24 cellular contexts compared by ENCODE assay signal in the genomic region with DNA sequence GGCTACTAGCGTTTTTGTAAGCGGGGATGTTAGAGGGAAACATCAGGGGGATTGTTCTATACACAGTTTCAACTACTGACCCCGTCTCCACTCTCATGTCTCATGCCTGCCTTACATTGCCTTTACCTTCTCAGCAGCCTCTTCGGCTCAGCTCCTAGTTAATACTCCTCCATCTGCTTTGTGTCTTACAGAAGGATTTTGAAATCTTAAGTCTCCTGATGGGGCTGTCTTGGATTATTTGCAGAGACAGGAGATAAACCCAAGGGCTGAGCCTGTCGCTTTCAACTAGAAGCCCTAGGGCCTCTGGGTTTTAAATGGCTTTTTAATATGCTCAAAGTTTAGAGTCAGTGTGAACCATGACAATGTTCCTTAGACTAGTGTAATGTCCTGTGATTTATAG.
DNase-seq lines count a peak whose midpoint lies in the region; ATAC-seq and TF ChIP-seq lines count a peak whose summit lies in the region.
"Had no signal": no experiment of that assay in that cellular context is flagged by ENCODE, and none has a peak within 500 bp of the region (broad histone marks: within the 10 kb centered on the region; RNA-seq: fewer than 3 reads in every experiment).

No MANE protein-coding gene starts in this region.

- TF ChIP-seq EP300 in esophagus muscularis mucosa (IDR thresholded peaks at IDR 0.05) = no peak

- peaks cover 21 to 50% (median 45%) of the 10 kb centered on the region in 4 donors for H3K4me1 ChIP-seq in esophagus muscularis mucosa
- H3K4me1 ChIP-seq in naive thymus-derived CD4-positive, alpha-beta T cell (ENCODE audit: control insufficient read depth in 2 of 2, insufficient read depth in 2 of 2, low read length in 2 of 2) = no peaks in the 10 kb centered on the region

- intact Hi-C loops in esophagus muscularis mucosa (cut with DNase I) = no loop called here
- intact Hi-C loops in naive thymus-derived CD4-positive, alpha-beta T cell (cut with micrococcal nuclease) = no loop called here

- CTCF ChIA-PET in naive thymus-derived CD4-positive, alpha-beta T cell (lab: Charles Lee) = no interaction called here

- ATAC-seq in activated T-cell treated with anti-CD3 and anti-CD28 coated beads, Interleukin-2, amount 50 U/mL, for 4 hours = no peak
- ATAC-seq in naive thymus-derived CD4-positive, alpha-beta T cell = no peak
- ATAC-seq: CD8-positive, alpha-beta T cell; PC-3 had no signal

- peaks cover 48% of the 10 kb centered on the region for H3K4me1 Mint-ChIP-seq in mesothelial cell of epicardium
- H3K4me1 Mint-ChIP-seq in activated T-cell treated with anti-CD3 and anti-CD28 coated beads, Interleukin-2, amount 50 U/mL, for 4 hours (ENCODE audit: low read depth) = no peaks in the 10 kb centered on the region
- H3K4me1 Mint-ChIP-seq in naive thymus-derived CD4-positive, alpha-beta T cell = no peaks in the 10 kb centered on the region

- H3K27me3 ChIP-seq in esophagus muscularis mucosa = no peaks in the 10 kb centered on the region
- H3K27me3 ChIP-seq in naive thymus-derived CD4-positive, alpha-beta T cell (ENCODE audit: control insufficient read depth in 2 of 2, insufficient read depth in 2 of 2, low read length in 2 of 2) = peaks cover 0 to 4% of the 10 kb centered on the region in 2 donors

- no peak overlapping the region for H3K4me3 ChIP-seq in esophagus muscularis mucosa
- H3K4me3 ChIP-seq in naive thymus-derived CD4-positive, alpha-beta T cell (ENCODE audit: low read length) = no peak overlapping the region

- peaks cover 14% of the 10 kb centered on the region for H3K9me3 Mint-ChIP-seq in mesothelial cell of epicardium
- H3K9me3 Mint-ChIP-seq in activated T-cell treated with anti-CD3 and anti-CD28 coated beads, Interleukin-2, amount 50 U/mL, for 4 hours = no peaks in the 10 kb centered on the region
- H3K9me3 Mint-ChIP-seq in naive thymus-derived CD4-positive, alpha-beta T cell = no peaks in the 10 kb centered on the region
- H3K9me3 Mint-ChIP-seq: CD8-positive, alpha-beta T cell had no signal

- TF ChIP-seq CTCF in esophagus muscularis mucosa (IDR thresholded peaks at IDR 0.05) (no peak), mesothelial cell of epicardium (IDR thresholded peaks at IDR 0.05; ENCODE audit: unreplicated experiment) (no peak)

- H3K27ac ChIP-seq in esophagus muscularis mucosa (replicated peaks in 1 of 4) = peak overlapping the region in 3 of 4 donors; percentile 15 to 49 (median 28)
- H3K27ac ChIP-seq in naive thymus-derived CD4-positive, alpha-beta T cell (ENCODE audit: low read depth, low read length) = no peak overlapping the region
- H3K27ac ChIP-seq: KMS-11 had no signal

- peak overlapping the region; percentile 88 for H3K27ac Mint-ChIP-seq in mesothelial cell of epicardium
- no peak overlapping the region for H3K27ac Mint-ChIP-seq in naive thymus-derived CD4-positive, alpha-beta T cell
- H3K27ac Mint-ChIP-seq: CD8-positive, alpha-beta T cell had no signal

- no peak overlapping the region for H3K4me3 Mint-ChIP-seq in mesothelial cell of epicardium
- no peak overlapping the region for H3K4me3 Mint-ChIP-seq in activated T-cell treated with anti-CD3 and anti-CD28 coated beads, Interleukin-2, amount 50 U/mL, for 4 hours
- no peak overlapping the region for H3K4me3 Mint-ChIP-seq in naive thymus-derived CD4-positive, alpha-beta T cell
- H3K4me3 Mint-ChIP-seq: CD8-positive, alpha-beta T cell had no signal

- H3K27me3 Mint-ChIP-seq in mesothelial cell of epicardium (ENCODE audit: low read depth) = no peaks in the 10 kb centered on the region
- peaks cover 9% of the 10 kb centered on the region for H3K27me3 Mint-ChIP-seq in activated T-cell treated with anti-CD3 and anti-CD28 coated beads, Interleukin-2, amount 50 U/mL, for 4 hours (ENCODE audit: low read depth)
- peaks cover 0 to 31% (median 7%) of the 10 kb centered on the region in 5 donors for H3K27me3 Mint-ChIP-seq in naive thymus-derived CD4-positive, alpha-beta T cell

- H3K9me3 ChIP-seq in esophagus muscularis mucosa = no peaks in the 10 kb centered on the region
- H3K9me3 ChIP-seq in naive thymus-derived CD4-positive, alpha-beta T cell (ENCODE audit: control insufficient read depth in 2 of 3, low read length in 3 of 3) = no peaks in the 10 kb centered on the region

- peak; percentile 63 for DNase-seq in D341Med (ENCODE audit: low spot score)
- DNase-seq in NCI-H82 treated with DMSO at 0.1 percent for 48 hours (lab: John Stamatoyannopoulos, UW; ENCODE audit: unreplicated experiment) = peak; percentile 96
- no peak for DNase-seq in esophagus muscularis mucosa (ENCODE audit: extremely low spot score)
- DNase-seq in mesothelial cell of epicardium (ENCODE audit: low spot score in 2 of 2, unreplicated experiment in 2 of 2) = no peak
- DNase-seq in activated T-cell treated with anti-CD3 and anti-CD28 coated beads, Interleukin-2, amount 50 U/mL, for 4 hours = no peak
- DNase-seq in HUDEP-2 (lab: John Stamatoyannopoulos, UW; ENCODE audit: unreplicated experiment in 76 of 76) = no peak
- no peak for DNase-seq in naive thymus-derived CD4-positive, alpha-beta T cell
- DNase-seq: 8988T; AML-193; C1 segment of cervical spinal cord; Calu3; CD8-positive, alpha-beta T cell; DMS53; EL; GF-D8; H7; IMR-90; NCI-H1092 treated with DMSO at 0.1 percent for 48 hours; NCI-H1436 treated with DMSO at 0.1 percent for 48 hours; NCI-H1930; NCI-H510A; PC-3; Right ventricle myocardium superior had no signal

- H3K36me3 ChIP-seq in esophagus muscularis mucosa = no peaks in the 10 kb centered on the region
- no peaks in the 10 kb centered on the region for H3K36me3 ChIP-seq in naive thymus-derived CD4-positive, alpha-beta T cell (ENCODE audit: control insufficient read depth in 2 of 3, insufficient read depth in 3 of 3, low read length in 3 of 3)

- 67% methylated on average over 5 of the region's 5 CpGs for WGBS in esophagus muscularis mucosa

- POLR2A ChIA-PET in naive thymus-derived CD4-positive, alpha-beta T cell (lab: Charles Lee) = no interaction called here

- no peak for TF ChIP-seq POLR2A in esophagus muscularis mucosa (IDR thresholded peaks at IDR 0.05; ENCODE audit: low read depth)

- H3K36me3 Mint-ChIP-seq in mesothelial cell of epicardium = no peaks in the 10 kb centered on the region
- H3K36me3 Mint-ChIP-seq in activated T-cell treated with anti-CD3 and anti-CD28 coated beads, Interleukin-2, amount 50 U/mL, for 4 hours (ENCODE audit: insufficient read depth) = no peaks in the 10 kb centered on the region
- no peaks in the 10 kb centered on the region for H3K36me3 Mint-ChIP-seq in naive thymus-derived CD4-positive, alpha-beta T cell
- H3K36me3 Mint-ChIP-seq: CD8-positive, alpha-beta T cell had no signal

Comparison
In these comparisons a context has a peak if more than half of its experiments do, and no peak if none do; other contexts are left out.
1. DNase-seq: peak in D341Med (single experiment) and NCI-H82 treated with DMSO at 0.1 percent for 48 hours (single experiment); none in esophagus muscularis mucosa (single experiment), mesothelial cell of epicardium (0 of 2), activated T-cell treated with anti-CD3 and anti-CD28 coated beads, Interleukin-2, amount 50 U/mL, for 4 hours (single experiment), HUDEP-2 (0 of 76) and naive thymus-derived CD4-positive, alpha-beta T cell (0 of 9).